Comparison of ENCODE assay signal across 28 cellular contexts in genomic region chr7:55561756-55562155, GRCh38. TPM values are rescaled to one million over a fixed set of nuclear protein-coding genes. Genes with fewer than 3 reads are reported as not detected.
DNase-seq lines count a peak whose midpoint lies in the region; ATAC-seq, FAIRE-seq and TF ChIP-seq lines count a peak whose summit lies in the region.
"Had no signal": no experiment of that assay in that cellular context is flagged by ENCODE, and none has a peak within 500 bp of the region (broad histone marks: within the 10 kb centered on the region; RNA-seq: fewer than 3 reads in every experiment).

No MANE protein-coding gene starts in this region.

- H3K9ac ChIP-seq in GM12878 (ENCODE audit: control insufficient read depth, insufficient read depth, low read length): no peak overlapping the region
- H3K9ac ChIP-seq: GM23248 had no signal

- no peak for TF ChIP-seq RAD21 in GM12878 (IDR thresholded peaks at IDR 0.05; ENCODE audit: insufficient read depth, low read depth, low read length)

- peaks cover 100% of the 10 kb centered on the region for H3K79me2 ChIP-seq in GM12878 (ENCODE audit: control insufficient read depth, insufficient read depth, low read length)

- no peak for TF ChIP-seq POLR2A in GM12878 (IDR thresholded peaks at IDR 0.05; ENCODE audit: low read depth, low read length)

- H3K27ac ChIP-seq in GM12878 (ENCODE audit: control insufficient read depth, insufficient read depth) (peak overlapping the region; percentile 51), heart right ventricle (no peak overlapping the region)
- H3K27ac ChIP-seq: epithelial cell of prostate, GM23248, testis had no signal

- peak overlapping the region; percentile 67 for H3K4me2 ChIP-seq in GM12878 (ENCODE audit: control insufficient read depth, insufficient read depth)

- no peak overlapping the region for H3K4me3 Mint-ChIP-seq in stimulated activated naive CD8-positive, alpha-beta T cell treated with anti-CD3 and anti-CD28 coated beads, Interleukin-15, Interleukin-2, amounts not matched to agents 100 ng/mL and 50 ng/mL, for 24 hours
- H3K4me3 Mint-ChIP-seq in osteocyte (ENCODE audit: unreplicated experiment) (no peak overlapping the region), immature natural killer cell (no peak overlapping the region)

- H3K36me3 ChIP-seq in GM12878 (ENCODE audit: control insufficient read depth in 2 of 2, insufficient read depth in 2 of 2, low read length in 1 of 2) (peaks cover 0 to 2% of the 10 kb centered on the region in 2 experiments; a peak in 1 of 4 replicates), heart right ventricle (no peaks in the 10 kb centered on the region)

- no peak for TF ChIP-seq CTCF in GM12878 (IDR thresholded peaks at IDR 0.05 in 2 of 3, conservative IDR thresholded peaks at IDR 0.05 in 1 of 3; ENCODE audit: control insufficient read depth in 2 of 3, extremely low read depth in 1 of 3, insufficient read depth in 1 of 3, low read depth in 3 of 3, low read length in 3 of 3)
- TF ChIP-seq CTCF in heart right ventricle (IDR thresholded peaks at IDR 0.05): no peak
- TF ChIP-seq CTCF in osteocyte (IDR thresholded peaks at IDR 0.05): no peak

- H3K36me3 Mint-ChIP-seq in stimulated activated naive CD8-positive, alpha-beta T cell treated with anti-CD3 and anti-CD28 coated beads, Interleukin-15, Interleukin-2, amounts not matched to agents 100 ng/mL and 50 ng/mL, for 24 hours (ENCODE audit: low read depth): peaks cover 29% of the 10 kb centered on the region
- H3K36me3 Mint-ChIP-seq in osteocyte (ENCODE audit: unreplicated experiment) (peaks cover 2% of the 10 kb centered on the region), immature natural killer cell (peaks cover 0 to 4% (median 0%) of the 10 kb centered on the region in 3 donors)

- H3K9me3 ChIP-seq in GM12878 (replicated peaks; ENCODE audit: control insufficient read depth, insufficient read depth, low read length) (no peaks in the 10 kb centered on the region), heart right ventricle (no peaks in the 10 kb centered on the region)
- H3K9me3 ChIP-seq: testis had no signal

- RAD21 ChIA-PET in GM12878 (lab: Charles Lee; ENCODE audit: unreplicated experiment): interaction anchor here (0.6 to 1.4 kb wide), 5 partner anchors 27 to 803 kb away, joined by 3 to 9 read pairs (median 3); partner anchors contain the start of gene SEC61G

- ATAC-seq in stimulated activated naive CD8-positive, alpha-beta T cell treated with anti-CD3 and anti-CD28 coated beads, Interleukin-15, Interleukin-2, amounts not matched to agents 100 U/mL and 50 U/mL, for 24 hours: no peak
- ATAC-seq in GM12878: no peak
- no peak for ATAC-seq in heart right ventricle
- ATAC-seq: left lobe of liver; naive thymus-derived CD4-positive, alpha-beta T cell; Right ventricle myocardium inferior had no signal

- no peak overlapping the region for H2AFZ ChIP-seq in GM12878 (ENCODE audit: control insufficient read depth, low read depth, low read length)
- H2AFZ ChIP-seq: GM23248 had no signal

- H3K4me1 Mint-ChIP-seq in stimulated activated naive CD8-positive, alpha-beta T cell treated with anti-CD3 and anti-CD28 coated beads, Interleukin-15, Interleukin-2, amounts not matched to agents 100 ng/mL and 50 ng/mL, for 24 hours (ENCODE audit: low read depth): peaks cover 93% of the 10 kb centered on the region
- H3K4me1 Mint-ChIP-seq in osteocyte (ENCODE audit: unreplicated experiment) (peaks cover 27% of the 10 kb centered on the region), immature natural killer cell (peaks cover 87 to 100% of the 10 kb centered on the region in 2 donors)

- H3K4me3 ChIP-seq in GM12878: 0 out of 2 replicates have a peak overlapping the region, but pooled peaks have one; percentile 33
- H3K4me3 ChIP-seq in heart right ventricle: no peak overlapping the region
- H3K4me3 ChIP-seq: GM23248, testis had no signal

- H3K4me1 ChIP-seq in GM12878 (ENCODE audit: control insufficient read depth, insufficient read depth, low read length): peaks cover 75% of the 10 kb centered on the region
- H3K4me1 ChIP-seq in heart right ventricle: peaks cover 0 to 59% (median 14%) of the 10 kb centered on the region in 9 donors
- H3K4me1 ChIP-seq: testis had no signal

- CTCF ChIA-PET in GM12878 (lab: Yijun Ruan, JAX): interaction anchor here (0.6 to 1.2 kb wide), 2 partner anchors 12 to 252 kb away, joined by 3 to 6 read pairs; no protein-coding TSS in a partner anchor

- POLR2A ChIA-PET in GM12878 (lab: Charles Lee): interaction anchor here (0.6 to 2.6 kb wide), 4 partner anchors 10 to 103 kb away, joined by 6 to 16 read pairs (median 13); no protein-coding TSS in a partner anchor

- no peaks in the 10 kb centered on the region for H3K27me3 ChIP-seq in GM12878 (replicated peaks in 1 of 2; ENCODE audit: control insufficient read depth in 2 of 2, insufficient read depth in 2 of 2, low read length in 1 of 2)
- H3K27me3 ChIP-seq in heart right ventricle: no peaks in the 10 kb centered on the region
- H3K27me3 ChIP-seq: testis had no signal

- no peaks in the 10 kb centered on the region for H3K27me3 Mint-ChIP-seq in stimulated activated naive CD8-positive, alpha-beta T cell treated with anti-CD3 and anti-CD28 coated beads, Interleukin-15, Interleukin-2, amounts not matched to agents 100 ng/mL and 50 ng/mL, for 24 hours
- H3K27me3 Mint-ChIP-seq in osteocyte (ENCODE audit: unreplicated experiment) (no peaks in the 10 kb centered on the region), immature natural killer cell (ENCODE audit: low read depth in 3 of 3) (peaks cover 0 to 6% (median 2%) of the 10 kb centered on the region in 3 donors)
- H3K27me3 Mint-ChIP-seq: naive thymus-derived CD4-positive, alpha-beta T cell had no signal

- H3K9me3 Mint-ChIP-seq in stimulated activated naive CD8-positive, alpha-beta T cell treated with anti-CD3 and anti-CD28 coated beads, Interleukin-15, Interleukin-2, amounts not matched to agents 100 ng/mL and 50 ng/mL, for 24 hours: no peaks in the 10 kb centered on the region
- no peaks in the 10 kb centered on the region for H3K9me3 Mint-ChIP-seq in osteocyte (ENCODE audit: unreplicated experiment)
- H3K9me3 Mint-ChIP-seq in immature natural killer cell: no peaks in the 10 kb centered on the region
- H3K9me3 Mint-ChIP-seq: naive thymus-derived CD4-positive, alpha-beta T cell had no signal

- WGBS in GM12878 (ENCODE audit: insufficient coverage, insufficient replicate concordance, low lambda C conversion rate, missing lambda C conversion rate): 5% methylated on average over 6 of the region's 6 CpGs
- WGBS in heart right ventricle, 2 donors: 89 to 90% methylated on average over 6 of the region's 6 CpGs

- SMC1A ChIA-PET in GM12878 (lab: Charles Lee; ENCODE audit: uncharacterized antibody, unreplicated experiment): interaction anchor here (0.6 to 2.0 kb wide), 9 partner anchors 9 to 252 kb away, joined by 3 to 6 read pairs (median 4); no protein-coding TSS in a partner anchor

- peaks cover 3% of the 10 kb centered on the region; the same call in 1 of the 2 replicates for H4K20me1 ChIP-seq in GM12878 (ENCODE audit: control insufficient read depth, insufficient read depth)

- no peak for FAIRE-seq in GM12878 (lab: Jason Lieb, UNC)
- FAIRE-seq: D721Med, small intestine, urothelium cell line had no signal

- H3K27ac Mint-ChIP-seq in stimulated activated naive CD8-positive, alpha-beta T cell treated with anti-CD3 and anti-CD28 coated beads, Interleukin-15, Interleukin-2, amounts not matched to agents 100 ng/mL and 50 ng/mL, for 24 hours: peak overlapping the region; percentile 50
- no peak overlapping the region for H3K27ac Mint-ChIP-seq in osteocyte (ENCODE audit: unreplicated experiment)
- no peak overlapping the region for H3K27ac Mint-ChIP-seq in immature natural killer cell

- in situ Hi-C loops in GM12878 (cut with MboI): loop anchor here (25.0 kb wide), 1 partner anchor 799 kb away; the partner anchor contains the start of gene SEC61G

- peak in 1 of 2 experiments; percentile 35; a peak in 1 of 4 replicates for TF ChIP-seq EP300 in GM12878 (IDR thresholded peaks at IDR 0.05; ENCODE audit: borderline replicate concordance in 1 of 2, control insufficient read depth in 1 of 2, low read depth in 2 of 2, low read length in 2 of 2)

- no peak for DNase-seq in stimulated activated naive CD8-positive, alpha-beta T cell treated with anti-CD3 and anti-CD28 coated beads, Interleukin-15, Interleukin-2, amounts not matched to agents 100 U/mL and 50 U/mL, for 24 hours
- DNase-seq in MV-4-11 (lab: John Stamatoyannopoulos, UW) (peak; percentile 59), GM12878 (ENCODE audit: low read depth, low spot score) (no peak), heart right ventricle (no peak), osteocyte (ENCODE audit: extremely low spot score, unreplicated experiment) (no peak), immature natural killer cell (no peak), DMS79 (lab: John Stamatoyannopoulos, UW) (no peak)
- DNase-seq: activated CD4-positive, alpha-beta T cell treated with anti-CD3 and anti-CD28 coated beads, Interleukin-2, amount 50 U/mL, for 48 hours; activated CD4-positive, CD25-positive, alpha-beta regulatory T cell; activated gamma-delta T cell; cerebellar nuclear complex; EL; GM23248; naive thymus-derived CD4-positive, alpha-beta T cell; NCI-H1048; NCI-H187; NCI-H526; OCI-M1; small intestine; stimulated activated CD4-positive, alpha-beta T cell treated with anti-CD3 and anti-CD28 coated beads, Interleukin-2, amount 100 ng/mL, for 24 hours; SW 1271; testis had no signal

- intact Hi-C loops in GM12878 (cut with micrococcal nuclease; ENCODE audit: unreplicated experiment) (loop anchor here (10.0 kb wide), 1 partner anchor 487 kb away; no protein-coding TSS in a partner anchor), heart right ventricle (cut with DNase I) (no loop called here)

- no TSS peak for BruUV-seq in GM12878 (replicated peaks; lab: Mats Ljungman, UMichigan)

RNA-seq across cellular contexts. Expression of gene VOPP1, which starts 10.5 kb away (rescaled TPM):
- total RNA-seq in GM12878 (2013; cell fraction: nucleolus; rRNA removed): 130 and 131 TPM in 2 replicates
- total RNA-seq in GM12878 (2014; rRNA removed) (198 and 200 TPM in 2 replicates), GM12878 (2014; rRNA removed; fragmentation: Illumina TruSeq; extraction: Trizol) (135 and 144 TPM in 2 replicates), GM12878 (2021) (205 and 206 TPM in 2 replicates), heart right ventricle (10 to 100 TPM; 17.9 to 42.9 (median 22.9) TPM), osteocyte (86.6 and 88.6 TPM in 2 replicates)
- polyA plus RNA-seq in GM12878 (2011; ENCODE audit: low read depth): 123 TPM
- polyA plus RNA-seq in GM12878 (2011; rRNA removed) (101 and 118 TPM in 2 replicates), GM12878 (2014; fragmentation: Illumina TruSeq; extraction: Trizol) (116 and 141 TPM in 2 replicates), GM12878 (2014; fragmentation: Nextera tagmentation; extraction: Ambion mirVana) (10 to 100 TPM; 32.8 to 78.5 TPM), GM12878 (2014; rRNA removed) (203 and 212 TPM in 2 replicates), GM12878 (2016; fragmentation: Nextera tagmentation; extraction: Ambion mirVana) (10 to 100 TPM; 54.4 to 71.5 TPM), heart right ventricle (10 to 100 TPM in 1 of 2 donors, 1 to 10 TPM in 1; 9.3 to 17.5 TPM), immature natural killer cell (100 to 1,000 TPM in 1 of 3 donors, 10 to 100 TPM in 2; 54.0 to 119 (median 57.9) TPM)
- polyA plus RNA-seq in GM12878 (2011; cell fraction: cytosol; rRNA removed): 103 and 118 TPM in 2 replicates
- polyA plus RNA-seq in GM12878 (2011; cell fraction: nucleus; rRNA removed): 51.0 and 62.5 TPM in 2 replicates
- polyA plus RNA-seq in GM12878 (2012): 135 and 137 TPM in 2 replicates
- polyA minus RNA-seq in GM12878 (2011; rRNA and poly(A)+ RNA removed): 139 and 160 TPM in 2 replicates
- polyA minus RNA-seq in GM12878 (2011; cell fraction: cytosol; rRNA and poly(A)+ RNA removed): 60.1 and 81.5 TPM in 2 replicates
- 37.2 and 80.3 TPM in 2 replicates for polyA minus RNA-seq in GM12878 (2011; cell fraction: nucleus; rRNA and poly(A)+ RNA removed)
